39 cellular contexts compared by ENCODE assay signal in genomic region chr17:33497623-33498022, GRCh38.
"Had no signal": no experiment of that assay in that cellular context is flagged by ENCODE, and none has a peak within 500 bp of the region (broad histone marks: within the 10 kb centered on the region; RNA-seq: fewer than 3 reads in every experiment).

No MANE protein-coding gene starts in this region.

- H3K9me3 ChIP-seq: adrenal gland, body of pancreas, breast epithelium had no signal

- H3K27ac ChIP-seq: body of pancreas, brain microvascular endothelial cell, WERI-Rb-1 had no signal

- DNase-seq: activated CD4-positive, alpha-beta memory T cell treated with anti-CD3 and anti-CD28 coated beads, Interleukin-2, amount 10 ng/mL, durations not matched to agents 7 days and 5 days; activated CD4-positive, alpha-beta T cell treated with anti-CD3 and anti-CD28 coated beads for 1 hour; activated CD4-positive, alpha-beta T cell treated with anti-CD3 and anti-CD28 coated beads for 36 hours; activated CD4-positive, alpha-beta T cell treated with anti-CD3 and anti-CD28 coated beads for 48 hours; activated CD4-positive, alpha-beta T cell treated with anti-CD3 and anti-CD28 coated beads, Interleukin-2, amount 10 ng/mL, durations not matched to agents 7 days and 5 days; activated CD4-positive, alpha-beta T cell treated with anti-CD3 and anti-CD28 coated beads, Interleukin-2, amount 50 U/mL, for 48 hours; activated CD4-positive, CD25-positive, alpha-beta regulatory T cell; activated CD8-positive, alpha-beta memory T cell treated with anti-CD3 and anti-CD28 coated beads for 24 hours; activated CD8-positive, alpha-beta memory T cell treated with anti-CD3 and anti-CD28 coated beads, Interleukin-2, amount 10 ng/mL, durations not matched to agents 7 days and 5 days; activated CD8-positive, alpha-beta memory T cell treated with anti-CD3 and anti-CD28 coated beads, Interleukin-2, amount 50 U/mL, for 48 hours; activated CD8-positive, alpha-beta T cell treated with anti-CD3 and anti-CD28 coated beads, Interleukin-2, amount 10 ng/mL, durations not matched to agents 7 days and 5 days; activated effector memory CD4-positive, alpha-beta T cell treated with anti-CD3 and anti-CD28 coated beads, Interleukin-2, amount 50 U/mL, for 16 hours; activated gamma-delta T cell treated with Interleukin-2 at 50 U/mL for 16 hours; activated naive CD4-positive, alpha-beta T cell; activated naive CD4-positive, alpha-beta T cell treated with anti-CD3 and anti-CD28 coated beads for 36 hours; activated naive CD4-positive, alpha-beta T cell treated with anti-CD3 and anti-CD28 coated beads, Interleukin-2, amount 50 U/mL, for 16 hours; activated naive CD8-positive, alpha-beta T cell treated with anti-CD3 and anti-CD28 coated beads for 36 hours; activated T-cell treated with anti-CD3 and anti-CD28 coated beads, Interleukin-2, amount 50 U/mL, for 1 hour; activated T-cell treated with anti-CD3 and anti-CD28 coated beads, Interleukin-2, amount 50 U/mL, for 4 hours; activated T-cell treated with anti-CD3 and anti-CD28 coated beads, Interleukin-2, amount 50 U/mL, for 72 hours; amniotic stem cell; aorta; body of pancreas; brain microvascular endothelial cell; central memory CD4-positive, alpha-beta T cell; T-cell; T-helper 2 cell; T-helper 9 cell; WERI-Rb-1 had no signal

- H3K4me3 Mint-ChIP-seq: activated CD4-positive, alpha-beta memory T cell treated with anti-CD3 and anti-CD28 coated beads, Interleukin-2, amount 10 ng/mL, durations not matched to agents 7 days and 5 days; activated CD4-positive, alpha-beta T cell treated with anti-CD3 and anti-CD28 coated beads for 36 hours; activated CD4-positive, alpha-beta T cell treated with anti-CD3 and anti-CD28 coated beads, Interleukin-2, amount 10 ng/mL, durations not matched to agents 7 days and 5 days; activated CD8-positive, alpha-beta memory T cell treated with anti-CD3 and anti-CD28 coated beads, Interleukin-2, amount 10 ng/mL, durations not matched to agents 7 days and 5 days; activated CD8-positive, alpha-beta T cell treated with anti-CD3 and anti-CD28 coated beads, Interleukin-2, amount 10 ng/mL, durations not matched to agents 7 days and 5 days; activated naive CD4-positive, alpha-beta T cell treated with anti-CD3 and anti-CD28 coated beads for 36 hours; activated naive CD8-positive, alpha-beta T cell treated with anti-CD3 and anti-CD28 coated beads for 36 hours; activated T-cell treated with anti-CD3 and anti-CD28 coated beads, Interleukin-2, amount 50 U/mL, for 4 hours; activated T-cell treated with anti-CD3 and anti-CD28 coated beads, Interleukin-2, amount 50 U/mL, for 72 hours; activated T-helper 1 cell treated with anti-CD3 and anti-CD28 coated beads, Interleukin-12 subunit alpha, Interleukin-12 subunit beta, Interleukin-2, Interleukin-4 antibody, amounts not matched to agents 30 ng/mL and 10 ng/mL and 1 ng/mL, durations not matched to agents 14 hours and 24 hours and 36 hours; activated T-helper 17 cell treated with anti-CD3 and anti-CD28 coated beads, Interleukin-2, amount 50 U/mL, for 72 hours; T-cell; T-helper 2 cell treated with Interferon-gamma antibody and Interleukin-4, amounts not matched to agents 5 μg/mL and 100 μg/mL, for 36 hours; WTC11 had no signal

- ATAC-seq: activated CD4-positive, alpha-beta T cell treated with anti-CD3 and anti-CD28 coated beads for 36 hours; activated CD4-positive, CD25-positive, alpha-beta regulatory T cell treated with anti-CD3 and anti-CD28 coated beads, Interleukin-2, amount 50 U/mL, for 24 hours; activated CD8-positive, alpha-beta memory T cell treated with anti-CD3 and anti-CD28 coated beads, Interleukin-2, amount 10 ng/mL, durations not matched to agents 7 days and 5 days; activated CD8-positive, alpha-beta T cell treated with anti-CD3 and anti-CD28 coated beads, Interleukin-2, amount 10 ng/mL, durations not matched to agents 7 days and 5 days; activated naive CD4-positive, alpha-beta T cell treated with anti-CD3 and anti-CD28 coated beads, Interleukin-2, amount 50 U/mL, for 72 hours; activated T-cell treated with anti-CD3 and anti-CD28 coated beads, Interleukin-2, amount 50 U/mL, for 4 hours; activated T-cell treated with anti-CD3 and anti-CD28 coated beads, Interleukin-2, amount 50 U/mL, for 72 hours; activated T-helper 17 cell treated with anti-CD3 and anti-CD28 coated beads, Interleukin-2, amount 50 U/mL, for 72 hours; body of pancreas; T-cell; WTC11 had no signal

- FAIRE-seq: astrocyte, TTC549 had no signal

- H3K36me3 ChIP-seq: adrenal gland, brain microvascular endothelial cell, breast epithelium, WERI-Rb-1 had no signal

- H3K9me3 Mint-ChIP-seq: activated CD4-positive, alpha-beta memory T cell treated with anti-CD3 and anti-CD28 coated beads, Interleukin-2, amount 10 ng/mL, durations not matched to agents 7 days and 5 days; activated CD4-positive, alpha-beta T cell treated with anti-CD3 and anti-CD28 coated beads, Interleukin-2, amount 10 ng/mL, durations not matched to agents 7 days and 5 days; activated naive CD4-positive, alpha-beta T cell treated with anti-CD3 and anti-CD28 coated beads for 36 hours; activated naive CD4-positive, alpha-beta T cell treated with anti-CD3 and anti-CD28 coated beads, Interleukin-2, amount 50 U/mL, for 72 hours; activated naive CD8-positive, alpha-beta T cell treated with anti-CD3 and anti-CD28 coated beads for 36 hours; activated T-cell treated with anti-CD3 and anti-CD28 coated beads, Interleukin-2, amount 50 U/mL, for 4 hours; activated T-cell treated with anti-CD3 and anti-CD28 coated beads, Interleukin-2, amount 50 U/mL, for 72 hours; activated T-helper 1 cell treated with anti-CD3 and anti-CD28 coated beads, Interleukin-12 subunit alpha, Interleukin-12 subunit beta, Interleukin-2, Interleukin-4 antibody, amounts not matched to agents 30 ng/mL and 10 ng/mL and 1 ng/mL, durations not matched to agents 14 hours and 24 hours and 36 hours; activated T-helper 17 cell treated with anti-CD3 and anti-CD28 coated beads, Interleukin-2, amount 50 U/mL, for 72 hours; T-cell; T-helper 2 cell treated with Interferon-gamma antibody and Interleukin-4, amounts not matched to agents 5 μg/mL and 100 μg/mL, for 36 hours; WTC11 had no signal

- H3K4me3 ChIP-seq: adrenal gland, body of pancreas, breast epithelium had no signal

- H3K4me1 ChIP-seq: body of pancreas, breast epithelium had no signal

- H3K27me3 Mint-ChIP-seq: activated CD4-positive, alpha-beta memory T cell treated with anti-CD3 and anti-CD28 coated beads, Interleukin-2, amount 10 ng/mL, durations not matched to agents 7 days and 5 days; activated CD4-positive, alpha-beta T cell treated with anti-CD3 and anti-CD28 coated beads, Interleukin-2, amount 10 ng/mL, durations not matched to agents 7 days and 5 days; activated CD8-positive, alpha-beta memory T cell treated with anti-CD3 and anti-CD28 coated beads, Interleukin-2, amount 10 ng/mL, durations not matched to agents 7 days and 5 days; T-cell had no signal

- H3K27ac Mint-ChIP-seq: activated CD4-positive, alpha-beta memory T cell treated with anti-CD3 and anti-CD28 coated beads, Interleukin-2, amount 10 ng/mL, durations not matched to agents 7 days and 5 days; activated CD4-positive, alpha-beta T cell treated with anti-CD3 and anti-CD28 coated beads for 36 hours; activated CD4-positive, alpha-beta T cell treated with anti-CD3 and anti-CD28 coated beads, Interleukin-2, amount 10 ng/mL, durations not matched to agents 7 days and 5 days; activated CD8-positive, alpha-beta memory T cell treated with anti-CD3 and anti-CD28 coated beads, Interleukin-2, amount 10 ng/mL, durations not matched to agents 7 days and 5 days; activated CD8-positive, alpha-beta T cell treated with anti-CD3 and anti-CD28 coated beads, Interleukin-2, amount 10 ng/mL, durations not matched to agents 7 days and 5 days; activated naive CD4-positive, alpha-beta T cell treated with anti-CD3 and anti-CD28 coated beads for 36 hours; activated naive CD4-positive, alpha-beta T cell treated with anti-CD3 and anti-CD28 coated beads, Interleukin-2, amount 50 U/mL, for 72 hours; activated naive CD8-positive, alpha-beta T cell treated with anti-CD3 and anti-CD28 coated beads for 36 hours; activated T-cell treated with anti-CD3 and anti-CD28 coated beads, Interleukin-2, amount 50 U/mL, for 72 hours; activated T-helper 1 cell treated with anti-CD3 and anti-CD28 coated beads, Interleukin-12 subunit alpha, Interleukin-12 subunit beta, Interleukin-2, Interleukin-4 antibody, amounts not matched to agents 30 ng/mL and 10 ng/mL and 1 ng/mL, durations not matched to agents 14 hours and 24 hours and 36 hours; activated T-helper 17 cell treated with anti-CD3 and anti-CD28 coated beads, Interleukin-2, amount 50 U/mL, for 72 hours; T-cell; T-helper 2 cell treated with Interferon-gamma antibody and Interleukin-4, amounts not matched to agents 5 μg/mL and 100 μg/mL, for 36 hours; WTC11 had no signal

- H3K36me3 Mint-ChIP-seq: activated CD8-positive, alpha-beta memory T cell treated with anti-CD3 and anti-CD28 coated beads, Interleukin-2, amount 10 ng/mL, durations not matched to agents 7 days and 5 days; activated naive CD4-positive, alpha-beta T cell treated with anti-CD3 and anti-CD28 coated beads, Interleukin-2, amount 50 U/mL, for 72 hours; activated naive CD8-positive, alpha-beta T cell treated with anti-CD3 and anti-CD28 coated beads for 36 hours; T-cell; WTC11 had no signal

- H3K27me3 ChIP-seq: adrenal gland, body of pancreas, brain microvascular endothelial cell, breast epithelium had no signal

- H3K4me1 Mint-ChIP-seq: activated CD4-positive, alpha-beta memory T cell treated with anti-CD3 and anti-CD28 coated beads, Interleukin-2, amount 10 ng/mL, durations not matched to agents 7 days and 5 days; activated CD4-positive, alpha-beta T cell treated with anti-CD3 and anti-CD28 coated beads for 36 hours; activated CD4-positive, alpha-beta T cell treated with anti-CD3 and anti-CD28 coated beads, Interleukin-2, amount 10 ng/mL, durations not matched to agents 7 days and 5 days; activated CD8-positive, alpha-beta memory T cell treated with anti-CD3 and anti-CD28 coated beads, Interleukin-2, amount 10 ng/mL, durations not matched to agents 7 days and 5 days; activated naive CD8-positive, alpha-beta T cell treated with anti-CD3 and anti-CD28 coated beads for 36 hours; activated T-helper 17 cell treated with anti-CD3 and anti-CD28 coated beads, Interleukin-2, amount 50 U/mL, for 72 hours; T-cell had no signal
